In genomic region chr9:120348951-120349429, GRCh38 we compare ENCODE assay signal across 9 cellular contexts.
DNase-seq lines count a peak whose midpoint lies in the region; ATAC-seq and TF ChIP-seq lines count a peak whose summit lies in the region.
"Had no signal": no experiment of that assay in that cellular context is flagged by ENCODE, and none has a peak within 500 bp of the region (broad histone marks: within the 10 kb centered on the region; RNA-seq: fewer than 3 reads in every experiment).

No MANE protein-coding gene starts in this region.

- no peaks in the 10 kb centered on the region for H3K9me3 ChIP-seq in osteoblast (ENCODE audit: low read depth, low read length)

- POLR2A ChIA-PET in activated CD4-positive, alpha-beta T cell treated with anti-CD3 and anti-CD28 coated beads for 36 hours (lab: Charles Lee): no interaction called here

- CTCF ChIA-PET in activated CD4-positive, alpha-beta T cell treated with anti-CD3 and anti-CD28 coated beads for 36 hours (lab: Charles Lee): no interaction called here

- peaks cover 5% of the 10 kb centered on the region for H3K4me1 ChIP-seq in osteoblast (ENCODE audit: insufficient read depth, low read length)

- no peaks in the 10 kb centered on the region for H3K36me3 Mint-ChIP-seq in activated CD4-positive, alpha-beta T cell treated with anti-CD3 and anti-CD28 coated beads for 36 hours (ENCODE audit: low read depth)
- H3K36me3 Mint-ChIP-seq: activated naive CD8-positive, alpha-beta T cell had no signal

- H3K4me2 ChIP-seq in osteoblast (ENCODE audit: insufficient read depth, low read length): no peak overlapping the region

- peaks cover 3% of the 10 kb centered on the region for H3K4me1 Mint-ChIP-seq in activated CD4-positive, alpha-beta T cell treated with anti-CD3 and anti-CD28 coated beads for 36 hours

- no peak overlapping the region for H3K27ac Mint-ChIP-seq in activated CD4-positive, alpha-beta T cell treated with anti-CD3 and anti-CD28 coated beads for 36 hours
- H3K27ac Mint-ChIP-seq: activated naive CD8-positive, alpha-beta T cell had no signal

- peak; percentile 73 for TF ChIP-seq CTCF in fibroblast of pulmonary artery (IDR thresholded peaks at IDR 0.05; ENCODE audit: low read length, missing control alignments)
- peak; percentile 69 for TF ChIP-seq CTCF in osteoblast (IDR thresholded peaks at IDR 0.05; ENCODE audit: extremely low read depth, low read depth, low read length)

- ATAC-seq in activated CD4-positive, alpha-beta T cell treated with anti-CD3 and anti-CD28 coated beads for 36 hours: peak; percentile 36
- ATAC-seq in GM18907 (IDR thresholded peaks at IDR 0.05; ENCODE audit: unreplicated experiment) (no peak), HG03460 (IDR thresholded peaks at IDR 0.05; ENCODE audit: unreplicated experiment) (no peak)

- intact Hi-C loops in activated CD4-positive, alpha-beta T cell treated with anti-CD3 and anti-CD28 coated beads for 36 hours (cut with DNase I, micrococcal nuclease): loop anchor here (1.0 to 10.0 kb wide), 4 partner anchors 388 to 974 kb away; no protein-coding TSS in a partner anchor

- H3K27me3 ChIP-seq in osteoblast (ENCODE audit: insufficient read depth, low read length): no peaks in the 10 kb centered on the region

- H3K4me3 ChIP-seq in fibroblast of pulmonary artery (replicated peaks; ENCODE audit: low read depth, low read length) (no peak overlapping the region), osteoblast (ENCODE audit: insufficient read depth, low read length) (no peak overlapping the region)

- no peaks in the 10 kb centered on the region for H3K27me3 Mint-ChIP-seq in activated CD4-positive, alpha-beta T cell treated with anti-CD3 and anti-CD28 coated beads for 36 hours

- H3K4me3 Mint-ChIP-seq in activated CD4-positive, alpha-beta T cell treated with anti-CD3 and anti-CD28 coated beads for 36 hours: no peak overlapping the region
- H3K4me3 Mint-ChIP-seq: activated naive CD8-positive, alpha-beta T cell had no signal

- H3K79me2 ChIP-seq in osteoblast (ENCODE audit: insufficient read depth, low read length): no peaks in the 10 kb centered on the region

- no peaks in the 10 kb centered on the region for H3K9me3 Mint-ChIP-seq in activated CD4-positive, alpha-beta T cell treated with anti-CD3 and anti-CD28 coated beads for 36 hours (ENCODE audit: low read depth)

- no peaks in the 10 kb centered on the region for H3K36me3 ChIP-seq in osteoblast (ENCODE audit: insufficient read depth, low read length)

- no peak overlapping the region for H3K27ac ChIP-seq in osteoblast (ENCODE audit: low read depth, low read length)

- no peaks in the 10 kb centered on the region for H4K20me1 ChIP-seq in osteoblast (ENCODE audit: insufficient read depth, low read length)

- DNase-seq in activated CD4-positive, alpha-beta T cell treated with anti-CD3 and anti-CD28 coated beads for 36 hours: peak; percentile 51
- DNase-seq in activated CD4-positive, alpha-beta T cell treated with anti-CD3 and anti-CD28 coated beads for 4 hours: no peak
- DNase-seq in HuH-7 (ENCODE audit: low spot score) (peak; percentile 64), SHP77 treated with DMSO at 0.1 percent for 48 hours (lab: John Stamatoyannopoulos, UW) (peak; percentile 18), fibroblast of pulmonary artery (ENCODE audit: low read depth) (peak; percentile 65), osteoblast (ENCODE audit: insufficient read length, low spot score, missing footprints) (peak; percentile 94)

- no peak overlapping the region for H2AFZ ChIP-seq in osteoblast (ENCODE audit: low read length)

Comparison
In these comparisons a context has a peak if more than half of its experiments do, and no peak if none do; other contexts are left out.
1. DNase-seq: peak in activated CD4-positive, alpha-beta T cell treated with anti-CD3 and anti-CD28 coated beads for 36 hours (single experiment), HuH-7 (single experiment), SHP77 treated with DMSO at 0.1 percent for 48 hours (single experiment), fibroblast of pulmonary artery (single experiment) and osteoblast (single experiment); none in activated CD4-positive, alpha-beta T cell treated with anti-CD3 and anti-CD28 coated beads for 4 hours (0 of 2).